In the genomic region with DNA sequence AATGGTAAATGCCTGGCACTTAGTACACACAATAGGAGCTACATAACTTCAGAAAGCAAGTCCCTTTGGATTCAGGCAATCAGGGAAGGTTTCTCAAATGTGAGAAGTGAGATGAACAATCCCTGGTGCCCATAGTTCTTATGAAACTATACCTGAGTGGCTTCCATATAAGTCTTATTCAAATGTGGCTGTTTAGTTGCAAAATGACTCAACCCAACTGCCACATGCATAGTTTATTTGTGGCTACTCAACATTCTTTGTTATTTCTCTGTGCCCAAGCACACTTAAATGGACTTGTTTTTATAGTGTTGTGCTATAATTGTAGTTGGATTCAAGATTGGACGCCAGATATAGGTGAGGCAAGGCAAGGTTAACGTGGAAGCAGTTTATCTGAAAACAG, we compare ENCODE assay signal across 1 cellular context.
TF ChIP-seq lines count a peak whose summit lies in the region.

No MANE protein-coding gene starts in this region.

TF ChIP-seq in IMR-90, 13 proteins besides CTCF, POLR2A, EP300 and RAD21 (continued from another document):
- TF ChIP-seq, protein P1, sequence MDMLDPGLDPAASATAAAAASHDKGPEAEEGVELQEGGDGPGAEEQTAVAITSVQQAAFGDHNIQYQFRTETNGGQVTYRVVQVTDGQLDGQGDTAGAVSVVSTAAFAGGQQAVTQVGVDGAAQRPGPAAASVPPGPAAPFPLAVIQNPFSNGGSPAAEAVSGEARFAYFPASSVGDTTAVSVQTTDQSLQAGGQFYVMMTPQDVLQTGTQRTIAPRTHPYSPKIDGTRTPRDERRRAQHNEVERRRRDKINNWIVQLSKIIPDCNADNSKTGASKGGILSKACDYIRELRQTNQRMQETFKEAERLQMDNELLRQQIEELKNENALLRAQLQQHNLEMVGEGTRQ (IDR thresholded peaks at IDR 0.05; ENCODE audit: low read depth, low read length): no peak
- TF ChIP-seq BHLHE40 (IDR thresholded peaks at IDR 0.05; ENCODE audit: low read depth, low read length) (no peak), MAZ (IDR thresholded peaks at IDR 0.05; ENCODE audit: borderline replicate concordance, low read depth, low read length) (no peak), RCOR1 (IDR thresholded peaks at IDR 0.05; ENCODE audit: insufficient replicate concordance, low read length) (no peak), SMC3 (IDR thresholded peaks at IDR 0.05; ENCODE audit: low read depth, low read length) (no peak), RFX5 (IDR thresholded peaks at IDR 0.05; ENCODE audit: low read depth, low read length) (no peak), MAFK (IDR thresholded peaks at IDR 0.05; ENCODE audit: low read depth, low read length) (no peak), CHD1 (IDR thresholded peaks at IDR 0.05; ENCODE audit: low read depth, low read length) (no peak)
- TF ChIP-seq, protein P2, sequence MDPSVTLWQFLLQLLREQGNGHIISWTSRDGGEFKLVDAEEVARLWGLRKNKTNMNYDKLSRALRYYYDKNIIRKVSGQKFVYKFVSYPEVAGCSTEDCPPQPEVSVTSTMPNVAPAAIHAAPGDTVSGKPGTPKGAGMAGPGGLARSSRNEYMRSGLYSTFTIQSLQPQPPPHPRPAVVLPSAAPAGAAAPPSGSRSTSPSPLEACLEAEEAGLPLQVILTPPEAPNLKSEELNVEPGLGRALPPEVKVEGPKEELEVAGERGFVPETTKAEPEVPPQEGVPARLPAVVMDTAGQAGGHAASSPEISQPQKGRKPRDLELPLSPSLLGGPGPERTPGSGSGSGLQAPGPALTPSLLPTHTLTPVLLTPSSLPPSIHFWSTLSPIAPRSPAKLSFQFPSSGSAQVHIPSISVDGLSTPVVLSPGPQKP (IDR thresholded peaks at IDR 0.05; ENCODE audit: borderline replicate concordance, low read depth, low read length): no peak
